11 cellular contexts compared by ENCODE assay signal in genomic region chr5:171601266-171601881, GRCh38.
DNase-seq lines count a peak whose midpoint lies in the region; ATAC-seq and TF ChIP-seq lines count a peak whose summit lies in the region.
"Had no signal": no experiment of that assay in that cellular context is flagged by ENCODE, and none has a peak within 500 bp of the region (broad histone marks: within the 10 kb centered on the region; RNA-seq: fewer than 3 reads in every experiment).

No MANE protein-coding gene starts in this region.

- H3K4me3 ChIP-seq in GM12865 (ENCODE audit: low read depth, low read length) (no peak overlapping the region), OCI-LY3 (ENCODE audit: low read length) (peak overlapping the region; percentile 30; the same call in 1 of the 2 replicates), A673 (ENCODE audit: low read depth, low read length, poor library complexity, severe bottlenecking) (no peak overlapping the region)
- H3K4me3 ChIP-seq: transverse colon had no signal

- H3K9me3 ChIP-seq in OCI-LY3 (ENCODE audit: insufficient read depth, low read length) (no peaks in the 10 kb centered on the region), A673 (ENCODE audit: low read depth, low read length, poor library complexity, severe bottlenecking) (no peaks in the 10 kb centered on the region)
- H3K9me3 ChIP-seq: transverse colon had no signal

- no peak overlapping the region for H2AFZ ChIP-seq in OCI-LY3 (ENCODE audit: low read depth, low read length)

- H3K9ac ChIP-seq in OCI-LY3 (ENCODE audit: low read length), result no peak overlapping the region

- H3K27ac ChIP-seq in OCI-LY3 (ENCODE audit: low read length) (no peak overlapping the region), A673 (ENCODE audit: low read depth, low read length, poor library complexity, severe bottlenecking) (no peak overlapping the region)
- H3K27ac ChIP-seq: 22Rv1, transverse colon, WERI-Rb-1 had no signal

- H3K79me2 ChIP-seq in OCI-LY3 (ENCODE audit: low read length), result no peaks in the 10 kb centered on the region

- H3K4me1 ChIP-seq in OCI-LY3 (ENCODE audit: low read length) (peaks cover 14% of the 10 kb centered on the region), A673 (ENCODE audit: insufficient read depth, low read length, poor library complexity, severe bottlenecking) (no peaks in the 10 kb centered on the region)
- H3K4me1 ChIP-seq: transverse colon had no signal

- BruUV-seq in A673 (replicated peaks; lab: Mats Ljungman, UMichigan), result no TSS peak

- H3K4me2 ChIP-seq in OCI-LY3 (ENCODE audit: low read length), result peak overlapping the region; percentile 77

- peak; percentile 14 for DNase-seq in NCI-H1105 treated with DMSO at 0.1 percent for 48 hours (lab: John Stamatoyannopoulos, UW)
- no peak for DNase-seq in NCI-H1105 (lab: John Stamatoyannopoulos, UW)
- DNase-seq in GM12865 (ENCODE audit: low read depth), result peak; percentile 13
- peak; percentile 22 for DNase-seq in islet precursor cell
- DNase-seq in A673 (ENCODE audit: low spot score), result no peak
- no peak for DNase-seq in activated effector memory CD4-positive, alpha-beta T cell treated with Interleukin-2 at 50 U/mL for 16 hours
- DNase-seq: transverse colon, WERI-Rb-1 had no signal

- ATAC-seq in GM21526 (IDR thresholded peaks at IDR 0.05; ENCODE audit: low FRiP score, unreplicated experiment), result no peak

- CTCF ChIA-PET in A673 (lab: Charles Lee), result no interaction called here

- intact Hi-C loops in A673 (cut with micrococcal nuclease; ENCODE audit: unreplicated experiment), result no loop called here

- no peaks in the 10 kb centered on the region for H4K20me1 ChIP-seq in OCI-LY3 (ENCODE audit: insufficient read depth, low read length)

- POLR2A ChIA-PET in A673 (lab: Charles Lee; ENCODE audit: low non-redundant PET), result no interaction called here

- H3K36me3 ChIP-seq in OCI-LY3 (replicated peaks; ENCODE audit: low read depth, low read length) (no peaks in the 10 kb centered on the region), A673 (ENCODE audit: insufficient read depth, low read length, poor library complexity, severe bottlenecking) (no peaks in the 10 kb centered on the region)
- H3K36me3 ChIP-seq: transverse colon, WERI-Rb-1 had no signal

- H3K27me3 ChIP-seq in OCI-LY3 (ENCODE audit: low read depth, low read length) (peaks cover 28% of the 10 kb centered on the region), A673 (replicated peaks; ENCODE audit: insufficient read depth, low read depth, low read length, poor library complexity) (no peaks in the 10 kb centered on the region)
- H3K27me3 ChIP-seq: transverse colon had no signal

- no peak for TF ChIP-seq CTCF in GM12865 (IDR thresholded peaks at IDR 0.05; ENCODE audit: insufficient read depth, low read depth, low read length, missing control alignments)
- TF ChIP-seq CTCF in OCI-LY3 (IDR thresholded peaks at IDR 0.05; ENCODE audit: low read depth, low read length), result no peak
- TF ChIP-seq CTCF in A673 (conservative IDR thresholded peaks at IDR 0.05; ENCODE audit: low read depth, low read length), result no peak

Comparison
In these comparisons a context has a peak if more than half of its experiments do, and no peak if none do; other contexts are left out.
1. DNase-seq: peak in NCI-H1105 treated with DMSO at 0.1 percent for 48 hours (single experiment), GM12865 (single experiment) and islet precursor cell (single experiment); none in NCI-H1105 (single experiment), A673 (single experiment) and activated effector memory CD4-positive, alpha-beta T cell treated with Interleukin-2 at 50 U/mL for 16 hours (single experiment).